ENCODE assay signal across 1 cellular context in the genomic region with DNA sequence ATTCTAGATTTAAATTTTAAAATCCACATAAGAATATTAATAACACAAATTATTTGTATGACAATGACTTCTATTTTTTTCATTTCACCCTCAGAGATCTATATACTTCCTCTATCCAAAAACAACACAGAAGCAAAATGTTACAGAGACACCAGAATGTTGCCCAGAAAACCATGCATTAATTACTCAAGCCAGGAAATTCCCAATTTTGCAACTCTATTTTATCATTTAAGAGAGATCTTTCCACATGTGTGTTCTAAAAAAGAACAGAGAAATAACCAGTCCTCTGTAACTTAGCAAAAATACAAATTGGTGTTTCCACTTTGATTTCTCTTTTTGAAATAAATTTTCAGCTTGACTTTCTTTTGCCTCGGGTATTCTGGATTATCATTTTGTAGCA.
TF ChIP-seq lines count a peak whose summit lies in the region.

No MANE protein-coding gene starts in this region.

TF ChIP-seq in HCT116, 20 proteins besides CTCF, POLR2A, EP300 and RAD21 (continued from another document):
- TF ChIP-seq ZNF274 (IDR thresholded peaks at IDR 0.05; ENCODE audit: low read depth, low read length) (no peak), EZH2 (IDR thresholded peaks at IDR 0.05) (no peak), EZH2phosphoT487 (IDR thresholded peaks at IDR 0.05; ENCODE audit: borderline replicate concordance) (no peak), SIN3A (IDR thresholded peaks at IDR 0.05; ENCODE audit: low read depth) (no peak), FOSL1 (IDR thresholded peaks at IDR 0.05; ENCODE audit: low read depth) (no peak)
- TF ChIP-seq, protein P1, sequence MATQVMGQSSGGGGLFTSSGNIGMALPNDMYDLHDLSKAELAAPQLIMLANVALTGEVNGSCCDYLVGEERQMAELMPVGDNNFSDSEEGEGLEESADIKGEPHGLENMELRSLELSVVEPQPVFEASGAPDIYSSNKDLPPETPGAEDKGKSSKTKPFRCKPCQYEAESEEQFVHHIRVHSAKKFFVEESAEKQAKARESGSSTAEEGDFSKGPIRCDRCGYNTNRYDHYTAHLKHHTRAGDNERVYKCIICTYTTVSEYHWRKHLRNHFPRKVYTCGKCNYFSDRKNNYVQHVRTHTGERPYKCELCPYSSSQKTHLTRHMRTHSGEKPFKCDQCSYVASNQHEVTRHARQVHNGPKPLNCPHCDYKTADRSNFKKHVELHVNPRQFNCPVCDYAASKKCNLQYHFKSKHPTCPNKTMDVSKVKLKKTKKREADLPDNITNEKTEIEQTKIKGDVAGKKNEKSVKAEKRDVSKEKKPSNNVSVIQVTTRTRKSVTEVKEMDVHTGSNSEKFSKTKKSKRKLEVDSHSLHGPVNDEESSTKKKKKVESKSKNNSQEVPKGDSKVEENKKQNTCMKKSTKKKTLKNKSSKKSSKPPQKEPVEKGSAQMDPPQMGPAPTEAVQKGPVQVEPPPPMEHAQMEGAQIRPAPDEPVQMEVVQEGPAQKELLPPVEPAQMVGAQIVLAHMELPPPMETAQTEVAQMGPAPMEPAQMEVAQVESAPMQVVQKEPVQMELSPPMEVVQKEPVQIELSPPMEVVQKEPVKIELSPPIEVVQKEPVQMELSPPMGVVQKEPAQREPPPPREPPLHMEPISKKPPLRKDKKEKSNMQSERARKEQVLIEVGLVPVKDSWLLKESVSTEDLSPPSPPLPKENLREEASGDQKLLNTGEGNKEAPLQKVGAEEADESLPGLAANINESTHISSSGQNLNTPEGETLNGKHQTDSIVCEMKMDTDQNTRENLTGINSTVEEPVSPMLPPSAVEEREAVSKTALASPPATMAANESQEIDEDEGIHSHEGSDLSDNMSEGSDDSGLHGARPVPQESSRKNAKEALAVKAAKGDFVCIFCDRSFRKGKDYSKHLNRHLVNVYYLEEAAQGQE (IDR thresholded peaks at IDR 0.05; ENCODE audit: low read depth) = no peak
